Comparison of ENCODE assay signal across 9 cellular contexts in the genomic region with DNA sequence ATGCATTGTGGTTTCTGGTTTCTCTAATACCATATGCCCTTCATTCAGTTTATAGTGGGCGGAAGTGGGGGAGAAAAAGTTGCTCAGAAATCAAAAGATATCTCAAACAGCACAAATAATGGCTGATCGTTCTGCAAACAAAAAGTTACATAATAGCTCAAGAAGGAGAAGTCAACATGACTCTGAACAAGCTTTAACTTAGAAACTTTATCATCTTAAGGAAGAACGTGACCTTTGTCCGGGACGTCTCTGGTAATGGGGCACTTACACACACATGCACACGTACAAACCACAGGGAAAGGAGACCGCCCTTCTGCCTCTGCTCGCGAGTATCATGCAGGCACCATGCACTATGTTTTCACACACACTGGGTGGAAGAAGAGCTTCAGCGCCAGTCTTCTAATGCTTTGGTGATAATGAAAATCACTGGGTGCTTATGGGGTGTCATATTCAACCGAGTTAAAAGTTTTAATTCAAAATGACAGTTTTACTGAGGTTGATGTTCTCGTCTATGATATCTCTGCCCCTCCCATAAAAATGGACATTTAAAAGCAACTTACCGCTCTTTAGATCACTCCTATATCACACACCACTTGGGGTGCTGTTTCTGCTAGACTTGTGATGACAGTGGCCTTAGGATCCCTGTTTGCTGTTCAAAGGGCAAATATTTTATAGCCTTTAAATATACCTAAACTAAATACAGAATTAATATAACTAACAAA. TPM values are rescaled to one million over a fixed set of nuclear protein-coding genes. Genes with fewer than 3 reads are reported as not detected.
DNase-seq lines count a peak whose midpoint lies in the region; ATAC-seq and TF ChIP-seq lines count a peak whose summit lies in the region.
"Had no signal": no experiment of that assay in that cellular context is flagged by ENCODE, and none has a peak within 500 bp of the region (broad histone marks: within the 10 kb centered on the region; RNA-seq: fewer than 3 reads in every experiment).

No MANE protein-coding gene starts in this region.

- H3K79me2 ChIP-seq in GM23248 (ENCODE audit: insufficient read depth), result peaks cover 21% of the 10 kb centered on the region
- peaks cover 9% of the 10 kb centered on the region for H3K79me2 ChIP-seq in parathyroid adenoma

- H3K27ac ChIP-seq in GM23248 (no peak overlapping the region), parathyroid adenoma (peak overlapping the region; percentile 5)

- H3K36me3 ChIP-seq in GM23248 (ENCODE audit: low read depth), result peaks cover 20% of the 10 kb centered on the region; the same call in 1 of the 2 replicates
- H3K36me3 ChIP-seq in parathyroid adenoma (ENCODE audit: control insufficient read depth, insufficient read depth, low read length), result no peaks in the 10 kb centered on the region

- H4K20me1 ChIP-seq in GM23248 (ENCODE audit: insufficient read depth), result no peaks in the 10 kb centered on the region

- no peaks in the 10 kb centered on the region for H3K9me3 ChIP-seq in GM23248 (ENCODE audit: low read depth)
- H3K9me3 ChIP-seq in parathyroid adenoma (ENCODE audit: control insufficient read depth, low read length), result no peaks in the 10 kb centered on the region

- no peak for TF ChIP-seq CTCF in parathyroid adenoma (IDR thresholded peaks at IDR 0.05)

- H3K4me1 ChIP-seq in GM23248 (ENCODE audit: insufficient read depth) (no peaks in the 10 kb centered on the region; the same call in 1 of the 2 replicates), parathyroid adenoma (peaks cover 6% of the 10 kb centered on the region)

- H3K9ac ChIP-seq in GM23248 (no peak overlapping the region), parathyroid adenoma (no peak overlapping the region)

- H3F3A ChIP-seq in GM23248 (ENCODE audit: insufficient read depth), result peaks cover 30% of the 10 kb centered on the region; the same call in 1 of the 2 replicates

- peak; percentile 55 for DNase-seq in GM23248
- peak; percentile 60 for DNase-seq in SIG-M5 (lab: John Stamatoyannopoulos, UW)
- no peak for DNase-seq in 8988T
- no peak for DNase-seq in DMS 273 treated with DMSO at 0.1 percent for 48 hours (lab: John Stamatoyannopoulos, UW)
- no peak for DNase-seq in retina
- DNase-seq: NCI-H146 had no signal

- ATAC-seq in esophagus mucosa, result peak; percentile 21
- ATAC-seq in HG03521 (IDR thresholded peaks at IDR 0.05; ENCODE audit: unreplicated experiment), result no peak

- H3K4me2 ChIP-seq in GM23248 (ENCODE audit: unreplicated experiment) (no peak overlapping the region), parathyroid adenoma (ENCODE audit: low read length) (no peak overlapping the region)

- H2AFZ ChIP-seq in GM23248 (no peak overlapping the region), parathyroid adenoma (no peak overlapping the region)

- H3K9me2 ChIP-seq in GM23248 (ENCODE audit: insufficient read depth), result no peaks in the 10 kb centered on the region

- in situ Hi-C loops in GM23248 (cut with MboI), result loop anchor here (25.0 kb wide), 1 partner anchor 346 kb away; no protein-coding TSS in a partner anchor

- H3K4me3 ChIP-seq in GM23248, result no peak overlapping the region
- no peak overlapping the region for H3K4me3 ChIP-seq in parathyroid adenoma (ENCODE audit: low read depth, low read length)

- H3K27me3 ChIP-seq in GM23248 (replicated peaks; ENCODE audit: insufficient read depth), result no peaks in the 10 kb centered on the region
- H3K27me3 ChIP-seq in parathyroid adenoma (ENCODE audit: control insufficient read depth, insufficient read depth, low read length), result no peaks in the 10 kb centered on the region

- 49 to 52% methylated on average over 13 of the region's 13 CpGs for WGBS in GM23248 (ENCODE audit: low coverage in 1 of 2, low lambda C conversion rate in 2 of 2, missing lambda C conversion rate in 2 of 2), 2 experiments

RNA-seq across cellular contexts. Expression of a gene that starts 4.7 kb away (rescaled TPM):
- 118 and 124 TPM in 2 replicates for total RNA-seq in GM23248 (2014; rRNA removed; shearing (Covaris generic))
- 107 and 110 TPM in 2 replicates for polyA plus RNA-seq in GM23248 (2016; fragmentation: Nextera tagmentation; extraction: Ambion mirVana)
- total RNA-seq in esophagus mucosa, result 125 TPM

Comparison
In these comparisons a context has a peak if more than half of its experiments do, and no peak if none do; other contexts are left out.
1. DNase-seq: peak in GM23248 (single experiment) and SIG-M5 (single experiment); none in 8988T (single experiment), DMS 273 treated with DMSO at 0.1 percent for 48 hours (single experiment) and retina (single experiment).